In genomic region chr5:168578506-168579205, GRCh38 we compare ENCODE assay signal across 8 cellular contexts. TPM values are rescaled to one million over a fixed set of nuclear protein-coding genes. Genes with fewer than 3 reads are reported as not detected.
DNase-seq lines count a peak whose midpoint lies in the region; ATAC-seq, FAIRE-seq and TF ChIP-seq lines count a peak whose summit lies in the region.

No MANE protein-coding gene starts in this region.

- ATAC-seq in HG02759 (IDR thresholded peaks at IDR 0.05; ENCODE audit: unreplicated experiment) (peak; percentile 21), HepG2 (peak; percentile 9)

- H3K27me3 Mint-ChIP-seq in MCF 10A (ENCODE audit: insufficient read depth, unreplicated experiment) = no peaks in the 10 kb centered on the region

- POLR2A ChIA-PET in MCF 10A (lab: Yijun Ruan, JAX) = interaction anchor here (0.5 to 3.9 kb wide), 21 partner anchors 11 to 772 kb away, joined by 3 to 101 read pairs (median 6); partner anchors contain the start of genes RARS1 and WWC1
- POLR2A ChIA-PET in HepG2 (lab: Yijun Ruan, JAX) = interaction anchor here (1.4 to 4.0 kb wide), 4 partner anchors 8 to 17 kb away, joined by 3 to 91 read pairs (median 5); no protein-coding TSS in a partner anchor

- H3K36me3 ChIP-seq in HepG2 (replicated peaks in 1 of 2; ENCODE audit: control insufficient read depth in 1 of 2, insufficient read depth in 2 of 2, low read length in 2 of 2) (peaks cover 0 to 8% of the 10 kb centered on the region in 2 experiments; a peak in 1 of 5 replicates), suprapubic skin (no peaks in the 10 kb centered on the region)

- in situ Hi-C loops in HepG2 (cut with HindIII; ENCODE audit: extremely low pct_ligation_motif_present, low pct_unique_long_range_greater_than_20kb) = no loop called here

- H3K27me3 ChIP-seq in HepG2 (ENCODE audit: control insufficient read depth in 1 of 2, insufficient read depth in 2 of 2, low read length in 2 of 2) = no peaks in the 10 kb centered on the region; a peak in 1 of 5 replicates
- no peaks in the 10 kb centered on the region for H3K27me3 ChIP-seq in suprapubic skin

- no peak overlapping the region for H2AFZ ChIP-seq in HepG2 (ENCODE audit: low read length)

- peaks cover 28% of the 10 kb centered on the region for H3K4me1 Mint-ChIP-seq in MCF 10A (ENCODE audit: insufficient read depth, unreplicated experiment)

- peak overlapping the region; percentile 95 for H3K9ac ChIP-seq in HepG2 (ENCODE audit: insufficient read depth, low read depth, low read length)

- peak overlapping the region; percentile 73 for H3K4me2 ChIP-seq in HepG2 (ENCODE audit: low read depth, low read length)

- BruUV-seq in MCF 10A (replicated peaks; lab: Mats Ljungman, UMichigan) = no TSS peak
- TSS peak; percentile 62 for BruUV-seq in HepG2 (replicated peaks; lab: Mats Ljungman, UMichigan)

- no peaks in the 10 kb centered on the region for H3K36me3 Mint-ChIP-seq in MCF 10A (ENCODE audit: insufficient read depth, unreplicated experiment)

- no peaks in the 10 kb centered on the region for H3K9me3 ChIP-seq in HepG2 (ENCODE audit: low read length)
- no peaks in the 10 kb centered on the region for H3K9me3 ChIP-seq in suprapubic skin

- TF ChIP-seq EP300 in HepG2 (IDR thresholded peaks at IDR 0.05; ENCODE audit: low read depth in 2 of 2, low read length in 2 of 2) (no peak), HepG2 (CRISPR knock-in tag; IDR thresholded peaks at IDR 0.05; ENCODE audit: borderline replicate concordance) (0 out of 2 replicates have a peak, but pooled peaks have one; percentile 11), suprapubic skin (IDR thresholded peaks at IDR 0.05) (no peak)

- peak overlapping the region; percentile 83 for H3K4me3 Mint-ChIP-seq in MCF 10A (ENCODE audit: unreplicated experiment)

- TF ChIP-seq CTCF in MCF 10A (IDR thresholded peaks at IDR 0.05; ENCODE audit: unreplicated experiment) = no peak
- peak; percentile 25; the same call in 1 of the 2 replicates for TF ChIP-seq CTCF in HepG2 (CRISPR knock-in tag; IDR thresholded peaks at IDR 0.05)
- TF ChIP-seq CTCF in suprapubic skin (IDR thresholded peaks at IDR 0.05) = no peak

- peak overlapping the region; percentile 96 for H3K27ac Mint-ChIP-seq in MCF 10A (ENCODE audit: low read depth, unreplicated experiment)

- TF ChIP-seq POLR2A in HepG2 (IDR thresholded peaks at IDR 0.05; ENCODE audit: insufficient read depth in 1 of 2, low read depth in 2 of 2, low read length in 2 of 2) (no peak), suprapubic skin (IDR thresholded peaks at IDR 0.05) (no peak)

- H4K20me1 ChIP-seq in HepG2 (ENCODE audit: insufficient read depth, low read length) = peaks cover 48% of the 10 kb centered on the region

- peak overlapping the region; percentile 84 to 96 (median 88) for H3K4me3 ChIP-seq in HepG2 (replicated peaks in 1 of 3; ENCODE audit: insufficient read depth in 1 of 3, low read depth in 2 of 3, low read length in 3 of 3)
- peak overlapping the region; percentile 92 for H3K4me3 ChIP-seq in suprapubic skin

- H3K4me1 ChIP-seq in HepG2 (ENCODE audit: insufficient read depth, low read length) = peaks cover 50% of the 10 kb centered on the region
- peaks cover 21% of the 10 kb centered on the region for H3K4me1 ChIP-seq in suprapubic skin

- intact Hi-C loops in MCF 10A (cut with micrococcal nuclease) (loop anchor here (1.0 to 10.0 kb wide), 6 partner anchors 69 to 1004 kb away; partner anchors contain the start of genes RARS1, SPDL1 and WWC1), HepG2 (cut with micrococcal nuclease; ENCODE audit: unreplicated experiment) (loop anchor here (2.0 to 10.0 kb wide), 4 partner anchors 14 to 94 kb away; partner anchors contain the start of gene RARS1)

- FAIRE-seq in HepG2 (lab: Jason Lieb, UNC) = no peak

- TF ChIP-seq RAD21 in HepG2 (CRISPR knock-in tag; IDR thresholded peaks at IDR 0.05) = peak; percentile 18; the same call in 1 of the 2 replicates

- CTCF ChIA-PET in MCF 10A (lab: Yijun Ruan, JAX) = interaction anchor here (0.7 to 1.5 kb wide), 2 partner anchors 36 to 75 kb away, joined by 3 to 5 read pairs; no protein-coding TSS in a partner anchor
- CTCF ChIA-PET in HepG2 (lab: Yijun Ruan, JAX; ENCODE audit: low intra/inter-chr PET ratio, low total read pairs) = no interaction called here

- peaks cover 49% of the 10 kb centered on the region for H3K79me2 ChIP-seq in HepG2 (ENCODE audit: insufficient read depth, low read length)

- DNase-seq in activated T-cell treated with anti-CD3 and anti-CD28 coated beads for 24 hours (ENCODE audit: low read depth) = peak; percentile 4
- DNase-seq in activated T-cell treated with anti-CD3 and anti-CD28 coated beads, Interleukin-2, amount 50 U/mL, for 48 hours = no peak
- DNase-seq in NCI-H345 treated with DMSO at 0.1 percent for 48 hours (lab: John Stamatoyannopoulos, UW; ENCODE audit: unreplicated experiment) = peak; percentile 20
- peak; percentile 76 for DNase-seq in MCF 10A (ENCODE audit: unreplicated experiment)
- DNase-seq in HepG2 (ENCODE audit: low spot score) = peak; percentile 51
- DNase-seq in suprapubic skin (ENCODE audit: low spot score in 2 of 2) = no peak
- no peak for DNase-seq in NAMALWA (ENCODE audit: low spot score)

- no peaks in the 10 kb centered on the region for H3K9me3 Mint-ChIP-seq in MCF 10A (ENCODE audit: unreplicated experiment)

- WGBS in HepG2 (ENCODE audit: low lambda C conversion rate) = under 1% methylated on average over 23 of the region's 32 CpGs
- WGBS in suprapubic skin = 1% methylated on average over 20 of the region's 32 CpGs

- H3K27ac ChIP-seq in HepG2 (ENCODE audit: extremely low read length, insufficient read depth, low read length) (peak overlapping the region; percentile 91), suprapubic skin (peak overlapping the region; percentile 97)

TF ChIP-seq in HepG2, 621 proteins besides CTCF, POLR2A, EP300 and RAD21 (continues in another document):
- peak; percentile 22; the same call in 1 of the 2 replicates for TF ChIP-seq GABPB1 (CRISPR knock-in tag; IDR thresholded peaks at IDR 0.05)
- peak; percentile 67 for TF ChIP-seq ZNF883 (CRISPR knock-in tag; IDR thresholded peaks at IDR 0.05; ENCODE audit: not compliant biosample characterization)
- peak; percentile 88; the same call in 1 of the 2 replicates for TF ChIP-seq SIN3A (IDR thresholded peaks at IDR 0.05; ENCODE audit: borderline replicate concordance, low read depth, low read length)
- TF ChIP-seq PLRG1 (conservative IDR thresholded peaks at IDR 0.05) = no peak
- TF ChIP-seq ZNF616 (CRISPR knock-in tag; IDR thresholded peaks at IDR 0.05; ENCODE audit: low read depth) = no peak

RNA-seq across cellular contexts. Expression of gene PANK3, which starts 0.5 kb away (rescaled TPM):
- 96.2 and 117 TPM in 2 replicates for total RNA-seq in MCF 10A (2022)
- total RNA-seq in HepG2 (2016; rRNA removed; fragmentation: Illumina TruSeq; extraction: Trizol) = 69.5 and 126 TPM in 2 replicates
- 47.1 and 75.8 TPM in 2 replicates for total RNA-seq in HepG2 (2016; cell fraction: cytosol; rRNA removed; fragmentation: Illumina TruSeq; extraction: Trizol; ENCODE audit: low read depth)
- 71.7 and 113 TPM in 2 replicates for total RNA-seq in HepG2 (2016; cell fraction: insoluble cytoplasmic fraction; rRNA removed; fragmentation: Illumina TruSeq; extraction: Trizol)
- total RNA-seq in HepG2 (2016; cell fraction: membrane; rRNA removed; fragmentation: Illumina TruSeq; extraction: Trizol) = 148 and 184 TPM in 2 replicates
- 45.1 and 60.0 TPM in 2 replicates for total RNA-seq in HepG2 (2016; cell fraction: nucleus; rRNA removed; fragmentation: Illumina TruSeq; extraction: Trizol)
- polyA plus RNA-seq in HepG2 (2011; rRNA removed) = 24.0 and 26.9 TPM in 2 replicates
- polyA plus RNA-seq in HepG2 (2011; cell fraction: cytosol; rRNA removed) = 7.7 and 15.0 TPM in 2 replicates
- polyA plus RNA-seq in HepG2 (2011; cell fraction: nucleus; rRNA removed) = 11.7 and 19.0 TPM in 2 replicates
- polyA plus RNA-seq in HepG2 (2012) = 50.7 and 60.7 TPM in 2 replicates
- polyA plus RNA-seq in HepG2 (2016; cell fraction: cytosol; fragmentation: Illumina TruSeq; extraction: Trizol; ENCODE audit: low read depth) = 97.9 and 118 TPM in 2 replicates
- 46.7 and 55.6 TPM in 2 replicates for polyA plus RNA-seq in HepG2 (2016; cell fraction: insoluble cytoplasmic fraction; fragmentation: Illumina TruSeq; extraction: Trizol; ENCODE audit: low read depth)
- polyA plus RNA-seq in HepG2 (2016; cell fraction: membrane; fragmentation: Illumina TruSeq; extraction: Trizol; ENCODE audit: low read depth) = 113 and 140 TPM in 2 replicates
- polyA plus RNA-seq in HepG2 (2016; cell fraction: nucleus; fragmentation: Illumina TruSeq; extraction: Trizol; ENCODE audit: insufficient read depth, low read depth) = 41.3 and 43.8 TPM in 2 replicates
- 10.6 and 17.9 TPM in 2 replicates for polyA minus RNA-seq in HepG2 (2011; rRNA and poly(A)+ RNA removed; ENCODE audit: low replicate concordance)
- polyA minus RNA-seq in HepG2 (2011; cell fraction: cytosol; rRNA and poly(A)+ RNA removed) = 32.5 and 39.8 TPM in 2 replicates
- 60.9 and 70.2 TPM in 2 replicates for polyA minus RNA-seq in HepG2 (2011; cell fraction: nucleus; rRNA and poly(A)+ RNA removed)
- total RNA-seq in suprapubic skin = 10 to 100 TPM; 30.3 to 53.7 (median 35.0) TPM

RNA-seq across cellular contexts. Expression of gene FBLL1, which starts 49.6 kb away (rescaled TPM):
- total RNA-seq in MCF 10A (2022) = 0.42 TPM in 1 of 2 replicates, not detected in the other
- 0.18 and 0.29 TPM in 2 replicates for total RNA-seq in HepG2 (2016; rRNA removed; fragmentation: Illumina TruSeq; extraction: Trizol)
- total RNA-seq in HepG2 (2016; cell fraction: cytosol; rRNA removed; fragmentation: Illumina TruSeq; extraction: Trizol; ENCODE audit: low read depth) = 0.91 and 0.97 TPM in 2 replicates
- 0.19 and 0.24 TPM in 2 replicates for total RNA-seq in HepG2 (2016; cell fraction: insoluble cytoplasmic fraction; rRNA removed; fragmentation: Illumina TruSeq; extraction: Trizol)
- 0.77 and 0.96 TPM in 2 replicates for total RNA-seq in HepG2 (2016; cell fraction: membrane; rRNA removed; fragmentation: Illumina TruSeq; extraction: Trizol)
- not detected in 2 replicates for total RNA-seq in HepG2 (2016; cell fraction: nucleus; rRNA removed; fragmentation: Illumina TruSeq; extraction: Trizol)
- polyA plus RNA-seq in HepG2 (2011; rRNA removed) = 0.17 and 0.34 TPM in 2 replicates
- polyA plus RNA-seq in HepG2 (2011; cell fraction: cytosol; rRNA removed) = 0.18 and 0.43 TPM in 2 replicates
- 0.40 and 0.87 TPM in 2 replicates for polyA plus RNA-seq in HepG2 (2011; cell fraction: nucleus; rRNA removed)
- 0.27 and 0.44 TPM in 2 replicates for polyA plus RNA-seq in HepG2 (2012)
- polyA plus RNA-seq in HepG2 (2016; cell fraction: cytosol; fragmentation: Illumina TruSeq; extraction: Trizol; ENCODE audit: low read depth) = 0.92 and 0.95 TPM in 2 replicates
- 0.15 and 0.26 TPM in 2 replicates for polyA plus RNA-seq in HepG2 (2016; cell fraction: insoluble cytoplasmic fraction; fragmentation: Illumina TruSeq; extraction: Trizol; ENCODE audit: low read depth)
- 0.80 and 1.4 TPM in 2 replicates for polyA plus RNA-seq in HepG2 (2016; cell fraction: membrane; fragmentation: Illumina TruSeq; extraction: Trizol; ENCODE audit: low read depth)
- 0.61 TPM in 1 of 2 replicates, not detected in the other for polyA plus RNA-seq in HepG2 (2016; cell fraction: nucleus; fragmentation: Illumina TruSeq; extraction: Trizol; ENCODE audit: insufficient read depth, low read depth)
- 0.46 TPM in 1 of 2 replicates, not detected in the other for polyA minus RNA-seq in HepG2 (2011; rRNA and poly(A)+ RNA removed; ENCODE audit: low replicate concordance)
- 0.79 TPM in 1 of 2 replicates, not detected in the other for polyA minus RNA-seq in HepG2 (2011; cell fraction: cytosol; rRNA and poly(A)+ RNA removed)
- not detected in 2 replicates for polyA minus RNA-seq in HepG2 (2011; cell fraction: nucleus; rRNA and poly(A)+ RNA removed)
- 1 to 10 TPM in 2 of 4 donors, under 1 TPM in 2; 0.42 to 1.7 (median 1.3) TPM for total RNA-seq in suprapubic skin

Comparison
In these comparisons a context has a peak if more than half of its experiments do, and no peak if none do; other contexts are left out.
1. DNase-seq: peak in activated T-cell treated with anti-CD3 and anti-CD28 coated beads for 24 hours (single experiment), NCI-H345 treated with DMSO at 0.1 percent for 48 hours (single experiment), MCF 10A (single experiment) and HepG2 (single experiment); none in activated T-cell treated with anti-CD3 and anti-CD28 coated beads, Interleukin-2, amount 50 U/mL, for 48 hours (0 of 2), suprapubic skin (0 of 2) and NAMALWA (single experiment).